In the genomic region with DNA sequence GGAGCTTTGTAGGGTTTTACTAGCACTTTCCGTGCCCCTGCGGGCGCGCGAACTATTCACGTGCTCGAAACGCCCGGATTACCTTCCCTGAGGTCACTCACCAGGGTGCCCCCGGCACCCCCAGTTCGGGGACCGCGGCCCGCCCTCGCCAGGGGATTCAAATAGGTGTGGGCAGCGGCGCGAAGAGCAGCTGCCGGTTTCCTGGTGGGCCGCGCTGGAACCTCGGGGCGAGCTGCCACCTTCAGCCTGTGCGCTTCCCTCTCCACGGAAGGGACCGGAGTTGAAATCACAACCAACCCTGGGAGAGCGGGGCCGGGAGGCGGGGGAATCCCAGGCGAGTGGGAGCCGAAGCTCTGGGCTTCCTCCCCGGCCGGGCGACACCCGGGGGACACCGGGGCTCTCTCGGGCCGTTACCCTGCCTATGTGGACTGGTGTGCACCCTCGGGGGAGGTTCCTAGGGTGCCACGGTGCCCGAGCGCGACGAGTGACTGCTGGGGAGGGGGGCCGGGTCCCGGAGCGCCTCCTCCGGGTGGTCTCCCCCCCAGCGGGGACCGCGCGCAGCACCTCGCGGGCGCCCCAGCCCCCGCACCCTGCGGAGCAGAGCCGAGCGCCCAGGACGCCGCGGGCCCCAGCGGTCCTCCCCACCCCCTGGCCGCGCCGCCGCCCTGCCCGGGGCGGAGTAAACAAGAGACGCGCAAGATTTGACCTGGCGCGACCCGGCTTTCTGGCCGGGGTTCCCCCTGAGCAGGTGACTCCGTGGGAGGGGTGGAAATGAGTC, we compare ENCODE assay signal across 1 cellular context.
TF ChIP-seq lines count a peak whose summit lies in the region.

No MANE protein-coding gene starts in this region.

TF ChIP-seq in HepG2, 621 proteins besides CTCF, POLR2A, EP300 and RAD21 (continued from another document and continues in another):
- TF ChIP-seq HNF1A (IDR thresholded peaks at IDR 0.05; ENCODE audit: low read depth) (no peak), HNF1A (CRISPR knock-in tag; IDR thresholded peaks at IDR 0.05; ENCODE audit: borderline replicate concordance) (peak; percentile 44; the same call in 1 of the 2 replicates), ZNF878 (CRISPR knock-in tag; IDR thresholded peaks at IDR 0.05) (no peak), NR2F6 (IDR thresholded peaks at IDR 0.05) (peak; percentile 74), NR2F6 (CRISPR knock-in tag; IDR thresholded peaks at IDR 0.05) (peak; percentile 90), RFX1 (IDR thresholded peaks at IDR 0.05) (no peak), ZFAT (CRISPR knock-in tag; conservative IDR thresholded peaks at IDR 0.05) (0 out of 2 replicates have a peak, but pooled peaks have one; percentile 47), NR2C2 (CRISPR knock-in tag; IDR thresholded peaks at IDR 0.05; ENCODE audit: borderline replicate concordance) (no peak), IKZF4 (CRISPR knock-in tag; IDR thresholded peaks at IDR 0.05; ENCODE audit: borderline replicate concordance, low read depth, not compliant biosample characterization) (peak; percentile 32), ZNF747 (CRISPR knock-in tag; IDR thresholded peaks at IDR 0.05; ENCODE audit: borderline replicate concordance) (no peak; the same call in 1 of the 2 replicates), HNRNPLL (IDR thresholded peaks at IDR 0.05; ENCODE audit: low read depth, low read length, poor library complexity, severe bottlenecking) (peak; percentile 76), AKAP8 (CRISPR knock-in tag; IDR thresholded peaks at IDR 0.05) (peak; percentile 90), ZBED4 (CRISPR knock-in tag; IDR thresholded peaks at IDR 0.05; ENCODE audit: borderline replicate concordance) (no peak; the same call in 1 of the 2 replicates), KDM1A (CRISPR knock-in tag; IDR thresholded peaks at IDR 0.05) (no peak), HDAC6 (IDR thresholded peaks at IDR 0.05; ENCODE audit: low read depth, low read length) (no peak), FUBP1 (CRISPR knock-in tag; IDR thresholded peaks at IDR 0.05; ENCODE audit: borderline replicate concordance) (no peak), AKNA (CRISPR knock-in tag; IDR thresholded peaks at IDR 0.05; ENCODE audit: borderline replicate concordance) (no peak), ZBTB39 (CRISPR knock-in tag; IDR thresholded peaks at IDR 0.05) (no peak), SIN3B (IDR thresholded peaks at IDR 0.05; ENCODE audit: low read length) (no peak), SIX1 (CRISPR knock-in tag; IDR thresholded peaks at IDR 0.05; ENCODE audit: borderline replicate concordance) (0 out of 2 replicates have a peak, but pooled peaks have one; percentile 40), ZBTB37 (CRISPR knock-in tag; IDR thresholded peaks at IDR 0.05) (no peak), ZNF543 (CRISPR knock-in tag; IDR thresholded peaks at IDR 0.05) (0 out of 2 replicates have a peak, but pooled peaks have one; percentile 44), ZNF724P (CRISPR knock-in tag; IDR thresholded peaks at IDR 0.05; ENCODE audit: borderline replicate concordance) (0 out of 2 replicates have a peak, but pooled peaks have one; percentile 15), ZNF670 (CRISPR knock-in tag; IDR thresholded peaks at IDR 0.05; ENCODE audit: borderline replicate concordance) (no peak), NCOA5 (CRISPR knock-in tag; IDR thresholded peaks at IDR 0.05) (no peak), ZNF264 (CRISPR knock-in tag; IDR thresholded peaks at IDR 0.05) (no peak), ELF1 (CRISPR knock-in tag; IDR thresholded peaks at IDR 0.05) (no peak), GPBP1L1 (CRISPR knock-in tag; IDR thresholded peaks at IDR 0.05) (no peak), TRIM24 (CRISPR knock-in tag; IDR thresholded peaks at IDR 0.05) (no peak)
- TF ChIP-seq, protein P1, sequence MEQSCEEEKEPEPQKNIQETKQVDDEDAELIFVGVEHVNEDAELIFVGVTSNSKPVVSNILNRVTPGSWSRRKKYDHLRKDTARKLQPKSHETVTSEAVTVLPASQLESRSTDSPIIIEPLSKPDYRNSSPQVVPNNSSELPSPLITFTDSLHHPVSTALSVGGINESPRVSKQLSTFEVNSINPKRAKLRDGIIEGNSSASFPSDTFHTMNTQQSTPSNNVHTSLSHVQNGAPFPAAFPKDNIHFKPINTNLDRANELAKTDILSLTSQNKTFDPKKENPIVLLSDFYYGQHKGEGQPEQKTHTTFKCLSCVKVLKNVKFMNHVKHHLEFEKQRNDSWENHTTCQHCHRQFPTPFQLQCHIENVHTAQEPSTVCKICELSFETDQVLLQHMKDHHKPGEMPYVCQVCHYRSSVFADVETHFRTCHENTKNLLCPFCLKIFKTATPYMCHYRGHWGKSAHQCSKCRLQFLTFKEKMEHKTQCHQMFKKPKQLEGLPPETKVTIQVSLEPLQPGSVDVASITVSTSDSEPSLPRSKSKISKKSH (CRISPR knock-in tag; IDR thresholded peaks at IDR 0.05; ENCODE audit: borderline replicate concordance), result no peak
